In the genomic region with DNA sequence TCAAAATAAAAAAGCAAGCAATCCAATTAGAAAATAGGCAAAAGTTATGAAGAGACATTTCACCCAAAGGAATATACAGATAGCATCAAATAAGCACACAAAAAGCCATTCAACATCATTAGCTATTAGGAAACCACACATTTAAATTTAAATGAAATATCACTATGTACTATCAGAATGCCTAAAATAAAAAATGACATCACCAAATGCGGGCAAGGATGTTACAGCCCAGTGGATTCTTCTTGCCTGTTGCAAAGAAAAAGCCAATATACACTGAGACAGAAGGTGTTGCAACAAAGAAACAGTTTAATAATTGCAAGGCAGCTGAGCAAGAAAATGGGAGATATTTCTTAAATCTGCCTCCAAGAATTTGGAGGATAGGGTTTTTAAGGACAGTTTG, we compare ENCODE assay signal across 16 cellular contexts. TPM values are rescaled to one million over a fixed set of nuclear protein-coding genes. Genes with fewer than 3 reads are reported as not detected.
DNase-seq lines count a peak whose midpoint lies in the region; ATAC-seq, FAIRE-seq and TF ChIP-seq lines count a peak whose summit lies in the region.
"Had no signal": no experiment of that assay in that cellular context is flagged by ENCODE, and none has a peak within 500 bp of the region (broad histone marks: within the 10 kb centered on the region; RNA-seq: fewer than 3 reads in every experiment).

No MANE protein-coding gene starts in this region.

- H3K27me3 Mint-ChIP-seq in CD8-positive, alpha-beta T cell (ENCODE audit: low read depth), result no peaks in the 10 kb centered on the region
- H3K27me3 Mint-ChIP-seq in activated CD8-positive, alpha-beta T cell treated with anti-CD3 and anti-CD28 coated beads, Interleukin-2, amount 10 ng/mL, durations not matched to agents 7 days and 5 days (ENCODE audit: low read depth), result no peaks in the 10 kb centered on the region
- H3K27me3 Mint-ChIP-seq: CD4-positive, alpha-beta memory T cell had no signal

- H3K27ac ChIP-seq in HEK293 (ENCODE audit: extremely low read depth, low read depth, low read length) (no peak overlapping the region), GM12878 (ENCODE audit: control insufficient read depth, insufficient read depth) (no peak overlapping the region), neural cell (ENCODE audit: low read length) (peak overlapping the region; percentile 54)
- no peak overlapping the region for H3K27ac ChIP-seq in CD8-positive, alpha-beta T cell (ENCODE audit: low read depth, low read length)

- BruUV-seq in GM12878 (replicated peaks; lab: Mats Ljungman, UMichigan), result no TSS peak

- 0% methylated on average over 1 of the region's 1 CpG for WGBS in GM12878 (ENCODE audit: insufficient coverage, insufficient replicate concordance, low lambda C conversion rate, missing lambda C conversion rate)

- RAD21 ChIA-PET in GM12878 (lab: Charles Lee; ENCODE audit: unreplicated experiment), result no interaction called here

- no peaks in the 10 kb centered on the region for H4K20me1 ChIP-seq in GM12878 (ENCODE audit: control insufficient read depth, insufficient read depth)
- H4K20me1 ChIP-seq in neural cell (ENCODE audit: insufficient read depth), result no peaks in the 10 kb centered on the region

- no peaks in the 10 kb centered on the region for H3K36me3 Mint-ChIP-seq in CD8-positive, alpha-beta T cell
- H3K36me3 Mint-ChIP-seq in activated CD8-positive, alpha-beta T cell treated with anti-CD3 and anti-CD28 coated beads, Interleukin-2, amount 10 ng/mL, durations not matched to agents 7 days and 5 days (ENCODE audit: low read depth), result no peaks in the 10 kb centered on the region
- H3K36me3 Mint-ChIP-seq: CD4-positive, alpha-beta memory T cell had no signal

- no peak overlapping the region for H3K4me2 ChIP-seq in GM12878 (ENCODE audit: control insufficient read depth, insufficient read depth)
- H3K4me2 ChIP-seq in neural cell (ENCODE audit: low read length), result no peak overlapping the region

- TF ChIP-seq RAD21 in GM12878 (IDR thresholded peaks at IDR 0.05; ENCODE audit: insufficient read depth, low read depth, low read length), result no peak
- no peak for TF ChIP-seq RAD21 in neural cell (conservative IDR thresholded peaks at IDR 0.05)

- no peaks in the 10 kb centered on the region for H3K9me2 ChIP-seq in neural cell (ENCODE audit: insufficient read depth, low read length)

- no peaks in the 10 kb centered on the region for H3F3A ChIP-seq in neural cell (ENCODE audit: insufficient read depth, low read length, poor library complexity, severe bottlenecking)

- SMC1A ChIA-PET in GM12878 (lab: Charles Lee; ENCODE audit: uncharacterized antibody, unreplicated experiment), result interaction anchor here (0.6 to 1.7 kb wide), 2 partner anchors 13 kb away, joined by 3 to 6 read pairs; no protein-coding TSS in a partner anchor

- no peak for TF ChIP-seq EP300 in GM12878 (IDR thresholded peaks at IDR 0.05; ENCODE audit: borderline replicate concordance in 1 of 2, control insufficient read depth in 1 of 2, low read depth in 2 of 2, low read length in 2 of 2)
- no peak for TF ChIP-seq EP300 in neural cell (conservative IDR thresholded peaks at IDR 0.05; ENCODE audit: poor library complexity, severe bottlenecking)

- H3K4me3 ChIP-seq in HEK293 (ENCODE audit: low read depth, low read length) (no peak overlapping the region), GM12878 (no peak overlapping the region), neural cell (ENCODE audit: low read length) (no peak overlapping the region)
- H3K4me3 ChIP-seq in CD8-positive, alpha-beta T cell (ENCODE audit: low read depth, low read length), result no peak overlapping the region

- intact Hi-C loops in GM12878 (cut with micrococcal nuclease; ENCODE audit: unreplicated experiment), result no loop called here
- intact Hi-C loops in CD8-positive, alpha-beta T cell (cut with DNase I, micrococcal nuclease), result no loop called here

- no peak overlapping the region for H2AFZ ChIP-seq in GM12878 (ENCODE audit: control insufficient read depth, low read depth, low read length)
- H2AFZ ChIP-seq in neural cell (ENCODE audit: low read depth, low read length), result no peak overlapping the region

- peak; percentile 52 for ATAC-seq in GM12878
- no peak for ATAC-seq in CD8-positive, alpha-beta T cell
- no peak for ATAC-seq in activated CD8-positive, alpha-beta T cell treated with anti-CD3 and anti-CD28 coated beads, Interleukin-2, amount 10 ng/mL, durations not matched to agents 7 days and 5 days

- CTCF ChIA-PET in HEK293 (lab: Yijun Ruan, JAX) (interaction anchor here (0.6 to 0.7 kb wide), 3 partner anchors 230 to 596 kb away, joined by 3 to 6 read pairs (median 4); no protein-coding TSS in a partner anchor), GM12878 (lab: Yijun Ruan, JAX) (interaction anchor here (1.1 to 1.4 kb wide), 2 partner anchors 17 to 117 kb away, joined by 3 to 4 read pairs; no protein-coding TSS in a partner anchor)
- CTCF ChIA-PET in CD8-positive, alpha-beta T cell (lab: Charles Lee), result interaction anchor here (0.7 to 1.5 kb wide), 3 partner anchors 13 to 1266 kb away, joined by 3 to 4 read pairs (median 4); no protein-coding TSS in a partner anchor
- CTCF ChIA-PET in activated CD8-positive, alpha-beta T cell treated with anti-CD3 and anti-CD28 coated beads, Interleukin-2, amount 10 ng/mL, durations not matched to agents 7 days and 5 days (lab: Charles Lee), result no interaction called here

- in situ Hi-C loops in GM12878 (cut with MboI), result no loop called here

- H3K9ac ChIP-seq in GM12878 (ENCODE audit: control insufficient read depth, insufficient read depth, low read length), result no peak overlapping the region
- no peak overlapping the region for H3K9ac ChIP-seq in neural cell (ENCODE audit: low read length)

- H3K36me3 ChIP-seq in HEK293 (ENCODE audit: control insufficient read depth in 2 of 2, insufficient read depth in 1 of 2, low read length in 2 of 2), result no peaks in the 10 kb centered on the region
- H3K36me3 ChIP-seq in GM12878 (ENCODE audit: control insufficient read depth in 2 of 2, insufficient read depth in 2 of 2, low read length in 1 of 2), result no peaks in the 10 kb centered on the region
- H3K36me3 ChIP-seq in neural cell (ENCODE audit: insufficient read depth, low read length), result no peaks in the 10 kb centered on the region
- no peaks in the 10 kb centered on the region for H3K36me3 ChIP-seq in CD8-positive, alpha-beta T cell (ENCODE audit: insufficient read depth, low read length)

- peaks cover 2% of the 10 kb centered on the region for H3K9me3 Mint-ChIP-seq in CD8-positive, alpha-beta T cell
- no peaks in the 10 kb centered on the region for H3K9me3 Mint-ChIP-seq in activated CD8-positive, alpha-beta T cell treated with anti-CD3 and anti-CD28 coated beads, Interleukin-2, amount 10 ng/mL, durations not matched to agents 7 days and 5 days (ENCODE audit: insufficient read depth)

- no peaks in the 10 kb centered on the region for H3K27me3 ChIP-seq in GM12878 (replicated peaks in 1 of 2; ENCODE audit: control insufficient read depth in 2 of 2, insufficient read depth in 2 of 2, low read length in 1 of 2)
- no peaks in the 10 kb centered on the region for H3K27me3 ChIP-seq in neural cell (ENCODE audit: insufficient read depth, low read depth, low read length)
- no peaks in the 10 kb centered on the region for H3K27me3 ChIP-seq in CD8-positive, alpha-beta T cell (ENCODE audit: insufficient read depth, low read length)

- DNase-seq in GM12878 (ENCODE audit: low read depth, low spot score) (no peak), NCI-H2171 (lab: John Stamatoyannopoulos, UW) (no peak)
- DNase-seq in CD8-positive, alpha-beta T cell, result no peak
- DNase-seq in activated CD8-positive, alpha-beta T cell treated with anti-CD3 and anti-CD28 coated beads, Interleukin-2, amount 10 ng/mL, durations not matched to agents 7 days and 5 days, result no peak
- DNase-seq: C1 segment of cervical spinal cord; Caco-2; CD4-positive, alpha-beta memory T cell; DMS153; DND-41; GOT3; H7; HCEC 1CT; HFFc6 had no signal

- H3K27ac Mint-ChIP-seq in CD8-positive, alpha-beta T cell, result no peak overlapping the region
- H3K27ac Mint-ChIP-seq in activated CD8-positive, alpha-beta T cell treated with anti-CD3 and anti-CD28 coated beads, Interleukin-2, amount 10 ng/mL, durations not matched to agents 7 days and 5 days, result no peak overlapping the region
- H3K27ac Mint-ChIP-seq: HFFc6 had no signal

- H3K4me3 Mint-ChIP-seq in CD8-positive, alpha-beta T cell, result no peak overlapping the region
- no peak overlapping the region for H3K4me3 Mint-ChIP-seq in activated CD8-positive, alpha-beta T cell treated with anti-CD3 and anti-CD28 coated beads, Interleukin-2, amount 10 ng/mL, durations not matched to agents 7 days and 5 days
- H3K4me3 Mint-ChIP-seq: CD4-positive, alpha-beta memory T cell; HFFc6 had no signal

- H3K9me3 ChIP-seq in HEK293 (ENCODE audit: control insufficient read depth, insufficient read depth, low read depth, low read length) (no peaks in the 10 kb centered on the region), GM12878 (replicated peaks; ENCODE audit: control insufficient read depth, insufficient read depth, low read length) (no peaks in the 10 kb centered on the region), neural cell (ENCODE audit: low read length) (no peaks in the 10 kb centered on the region)
- no peaks in the 10 kb centered on the region for H3K9me3 ChIP-seq in CD8-positive, alpha-beta T cell (ENCODE audit: low read length)

- peak; percentile 23 for FAIRE-seq in GM12878 (lab: Jason Lieb, UNC)
- FAIRE-seq: G401.6 had no signal

- H3K4me1 ChIP-seq in HEK293 (ENCODE audit: control insufficient read depth, insufficient read depth, low read length) (no peaks in the 10 kb centered on the region), GM12878 (ENCODE audit: control insufficient read depth, insufficient read depth, low read length) (no peaks in the 10 kb centered on the region)
- no peaks in the 10 kb centered on the region for H3K4me1 ChIP-seq in CD8-positive, alpha-beta T cell (ENCODE audit: insufficient read depth, low read length)

- TF ChIP-seq CTCF in HEK293 (tag by site-specific recombination; IDR thresholded peaks at IDR 0.05), result no peak
- no peak for TF ChIP-seq CTCF in GM12878 (IDR thresholded peaks at IDR 0.05 in 2 of 3, conservative IDR thresholded peaks at IDR 0.05 in 1 of 3; ENCODE audit: control insufficient read depth in 2 of 3, extremely low read depth in 1 of 3, insufficient read depth in 1 of 3, low read depth in 3 of 3, low read length in 3 of 3)
- TF ChIP-seq CTCF in neural cell (IDR thresholded peaks at IDR 0.05; ENCODE audit: poor library complexity, severe bottlenecking), result no peak
- no peak for TF ChIP-seq CTCF in CD8-positive, alpha-beta T cell (IDR thresholded peaks at IDR 0.05)

- no peaks in the 10 kb centered on the region for H3K4me1 Mint-ChIP-seq in CD8-positive, alpha-beta T cell (ENCODE audit: low read depth)
- peaks cover 3% of the 10 kb centered on the region for H3K4me1 Mint-ChIP-seq in activated CD8-positive, alpha-beta T cell treated with anti-CD3 and anti-CD28 coated beads, Interleukin-2, amount 10 ng/mL, durations not matched to agents 7 days and 5 days (ENCODE audit: low read depth)

- POLR2A ChIA-PET in HEK293 (lab: Yijun Ruan, JAX), result no interaction called here
- POLR2A ChIA-PET in GM12878 (lab: Charles Lee), result no interaction called here
- POLR2A ChIA-PET in CD8-positive, alpha-beta T cell (lab: Charles Lee), result interaction anchor here (1.1 kb wide), 1 partner anchor 30 kb away, joined by 3 read pairs; no protein-coding TSS in a partner anchor
- POLR2A ChIA-PET in activated CD8-positive, alpha-beta T cell treated with anti-CD3 and anti-CD28 coated beads, Interleukin-2, amount 10 ng/mL, durations not matched to agents 7 days and 5 days (lab: Charles Lee), result no interaction called here

- no peaks in the 10 kb centered on the region for H3K79me2 ChIP-seq in GM12878 (ENCODE audit: control insufficient read depth, insufficient read depth, low read length)
- no peaks in the 10 kb centered on the region for H3K79me2 ChIP-seq in neural cell (replicated peaks; ENCODE audit: insufficient read depth, low read length)

- TF ChIP-seq POLR2A in GM12878 (IDR thresholded peaks at IDR 0.05; ENCODE audit: low read depth, low read length), result no peak

RNA-seq across cellular contexts. Expression of gene MBOAT1, which starts 31.0 kb away (rescaled TPM):
- total RNA-seq in GM12878 (2013; cell fraction: nucleolus; rRNA removed), result 52.4 and 54.2 TPM in 2 replicates
- 21.0 and 22.7 TPM in 2 replicates for total RNA-seq in GM12878 (2014; rRNA removed)
- 17.0 and 17.2 TPM in 2 replicates for total RNA-seq in GM12878 (2014; rRNA removed; fragmentation: Illumina TruSeq; extraction: Trizol)
- 18.2 and 19.3 TPM in 2 replicates for total RNA-seq in GM12878 (2021)
- polyA plus RNA-seq in GM12878 (2011; ENCODE audit: low read depth), result 7.0 TPM
- 13.9 and 16.1 TPM in 2 replicates for polyA plus RNA-seq in GM12878 (2011; rRNA removed)
- polyA plus RNA-seq in GM12878 (2011; cell fraction: cytosol; rRNA removed), result 9.0 and 11.4 TPM in 2 replicates
- 17.9 and 22.1 TPM in 2 replicates for polyA plus RNA-seq in GM12878 (2011; cell fraction: nucleus; rRNA removed)
- polyA plus RNA-seq in GM12878 (2012), result 6.3 and 9.0 TPM in 2 replicates
- 13.3 and 20.8 TPM in 2 replicates for polyA plus RNA-seq in GM12878 (2014; fragmentation: Illumina TruSeq; extraction: Trizol)
- polyA plus RNA-seq in GM12878 (2014; fragmentation: Nextera tagmentation; extraction: Ambion mirVana), result under 1 TPM; 0.39 to 0.44 TPM
- 7.6 and 9.9 TPM in 2 replicates for polyA plus RNA-seq in GM12878 (2014; rRNA removed)
- polyA plus RNA-seq in GM12878 (2016; fragmentation: Nextera tagmentation; extraction: Ambion mirVana), result 1 to 10 TPM; 4.6 to 7.7 TPM
- 33.9 and 34.7 TPM in 2 replicates for polyA minus RNA-seq in GM12878 (2011; rRNA and poly(A)+ RNA removed)
- polyA minus RNA-seq in GM12878 (2011; cell fraction: cytosol; rRNA and poly(A)+ RNA removed), result 17.2 and 17.4 TPM in 2 replicates
- polyA minus RNA-seq in GM12878 (2011; cell fraction: nucleus; rRNA and poly(A)+ RNA removed), result 17.4 and 22.4 TPM in 2 replicates
- polyA plus RNA-seq in neural cell, result not detected in 2 replicates
- polyA minus RNA-seq in neural cell, result 0.81 TPM in 1 of 2 replicates, not detected in the other
- 1 to 10 TPM; 5.9 to 6.5 TPM for total RNA-seq in CD8-positive, alpha-beta T cell
- 10 to 100 TPM; 14.2 to 15.5 TPM for total RNA-seq in activated CD8-positive, alpha-beta T cell treated with anti-CD3 and anti-CD28 coated beads, Interleukin-2, amount 10 ng/mL, durations not matched to agents 7 days and 5 days

Comparison
In these comparisons a context has a peak if more than half of its experiments do, and no peak if none do; other contexts are left out.
1. Of the 9 proteins assayed by ChIP-seq in both HEK293 and GM12878: peak only in HEK293: ATF2; only in GM12878: none; in both: none; in neither: 8.